In genomic region chr16:89042711-89043551, GRCh38 we compare ENCODE assay signal across 22 cellular contexts. TPM values are rescaled to one million over a fixed set of nuclear protein-coding genes. Genes with fewer than 3 reads are reported as not detected.
A peak's percentile ranks its signal among the peaks of the same experiment; 100 is the strongest.
DNase-seq lines count a peak whose midpoint lies in the region; ATAC-seq and TF ChIP-seq lines count a peak whose summit lies in the region.
"Had no signal": no experiment of that assay in that cellular context is flagged by ENCODE, and none has a peak within 500 bp of the region (broad histone marks: within the 10 kb centered on the region; RNA-seq: fewer than 3 reads in every experiment).

No MANE protein-coding gene starts in this region.

- H3K4me1 Mint-ChIP-seq in chondrocyte (ENCODE audit: low read depth) (no peaks in the 10 kb centered on the region), nephron progenitor cell (peaks cover 6% of the 10 kb centered on the region), neural progenitor cell (peaks cover 4% of the 10 kb centered on the region)

- H3K4me1 ChIP-seq in right atrium auricular region: no peaks in the 10 kb centered on the region
- H3K4me1 ChIP-seq in ascending aorta: no peaks in the 10 kb centered on the region
- H3K4me1 ChIP-seq in neural progenitor cell: peaks cover 1% of the 10 kb centered on the region
- H3K4me1 ChIP-seq: SJSA1 had no signal

- H3K27me3 Mint-ChIP-seq in chondrocyte (ENCODE audit: low read depth) (peaks cover 19% of the 10 kb centered on the region), nephron progenitor cell (ENCODE audit: low read depth, poor library complexity) (peaks cover 32% of the 10 kb centered on the region), neural progenitor cell (ENCODE audit: insufficient read depth, low read depth) (peaks cover 14% of the 10 kb centered on the region)

- ATAC-seq in Right ventricle myocardium superior (ENCODE audit: poor library complexity): no peak
- ATAC-seq: HCT116, Panc1 had no signal

- H3K4me2 ChIP-seq in neural progenitor cell: no peak overlapping the region

- H3K4me3 Mint-ChIP-seq in chondrocyte (ENCODE audit: unreplicated experiment): no peak overlapping the region
- H3K4me3 Mint-ChIP-seq in nephron progenitor cell: no peak overlapping the region
- H3K4me3 Mint-ChIP-seq in neural progenitor cell: no peak overlapping the region

- no peaks in the 10 kb centered on the region for H3K27me3 ChIP-seq in right atrium auricular region
- no peaks in the 10 kb centered on the region for H3K27me3 ChIP-seq in ascending aorta
- H3K27me3 ChIP-seq in neural progenitor cell: peaks cover 3% of the 10 kb centered on the region

- H3K4me3 ChIP-seq in right atrium auricular region (no peak overlapping the region), ascending aorta (no peak overlapping the region), neural progenitor cell (no peak overlapping the region)
- H3K4me3 ChIP-seq: SJSA1 had no signal

- H3K9me3 ChIP-seq in right atrium auricular region: no peaks in the 10 kb centered on the region
- H3K9me3 ChIP-seq in ascending aorta: no peaks in the 10 kb centered on the region
- no peaks in the 10 kb centered on the region for H3K9me3 ChIP-seq in neural progenitor cell (ENCODE audit: low read depth)
- H3K9me3 ChIP-seq: SJSA1 had no signal

- intact Hi-C loops in Right ventricle myocardium superior (cut with DNase I): no loop called here
- intact Hi-C loops in ascending aorta (cut with DNase I): no loop called here

- no peak overlapping the region for H2AFZ ChIP-seq in neural progenitor cell (replicated peaks)

- no peak for TF ChIP-seq CTCF in right atrium auricular region (IDR thresholded peaks at IDR 0.05)
- TF ChIP-seq CTCF in chondrocyte (IDR thresholded peaks at IDR 0.05): no peak
- no peak for TF ChIP-seq CTCF in nephron progenitor cell (IDR thresholded peaks at IDR 0.05)
- TF ChIP-seq CTCF in ascending aorta (IDR thresholded peaks at IDR 0.05): no peak
- TF ChIP-seq CTCF in neural progenitor cell (IDR thresholded peaks at IDR 0.05): no peak

- no peaks in the 10 kb centered on the region for H3K79me2 ChIP-seq in neural progenitor cell (ENCODE audit: low read depth)

- peaks cover under 1% of the 10 kb centered on the region for H3F3A ChIP-seq in neural progenitor cell (ENCODE audit: low read depth)

- H3K27ac Mint-ChIP-seq in chondrocyte (ENCODE audit: unreplicated experiment) (no peak overlapping the region), nephron progenitor cell (no peak overlapping the region), neural progenitor cell (no peak overlapping the region)

- H3K36me3 ChIP-seq in right atrium auricular region (no peaks in the 10 kb centered on the region), ascending aorta (no peaks in the 10 kb centered on the region), neural progenitor cell (no peaks in the 10 kb centered on the region)
- H3K36me3 ChIP-seq: SJSA1 had no signal

- H3K36me3 Mint-ChIP-seq in chondrocyte (ENCODE audit: low read depth) (no peaks in the 10 kb centered on the region), nephron progenitor cell (ENCODE audit: low read depth) (no peaks in the 10 kb centered on the region), neural progenitor cell (no peaks in the 10 kb centered on the region)

- H3K9me3 Mint-ChIP-seq in chondrocyte (ENCODE audit: low read depth): peaks cover 3% of the 10 kb centered on the region
- no peaks in the 10 kb centered on the region for H3K9me3 Mint-ChIP-seq in nephron progenitor cell
- peaks cover 3% of the 10 kb centered on the region for H3K9me3 Mint-ChIP-seq in neural progenitor cell

- peaks cover 7% of the 10 kb centered on the region for H4K20me1 ChIP-seq in neural progenitor cell (ENCODE audit: low read depth)

- no peak overlapping the region for H3K9ac ChIP-seq in neural progenitor cell

- DNase-seq in Right ventricle myocardium superior (peak; percentile 35), right atrium auricular region (ENCODE audit: low spot score) (no peak), chondrocyte (ENCODE audit: low spot score) (peak; percentile 68), nephron progenitor cell (peak; percentile 1), ascending aorta (ENCODE audit: low spot score in 2 of 2) (no peak), activated T-cell treated with anti-CD3 and anti-CD28 coated beads for 4 hours (no peak), neural progenitor cell (ENCODE audit: low spot score) (no peak)
- DNase-seq: AML-193; GDM1; GOT3; IMR-90; MV-4-11; NCI-H1105 treated with DMSO at 0.1 percent for 48 hours; NCI-H2029 treated with DMSO at 0.1 percent for 48 hours; NCI-H226; NCI-H510A treated with DMSO at 0.1 percent for 48 hours; NCI-H748 treated with DMSO at 0.1 percent for 48 hours; NK-92 treated with Interleukin-12 subunit alpha and Interleukin-12 subunit beta, amount 100 ng/mL, for 24 hours had no signal

- H3K27ac ChIP-seq in right atrium auricular region (no peak overlapping the region), ascending aorta (no peak overlapping the region), neural progenitor cell (no peak overlapping the region)
- H3K27ac ChIP-seq: C4-2B, SJSA1 had no signal

RNA-seq across cellular contexts. Expression of gene ACSF3, which starts 50.7 kb away (rescaled TPM):
- 15.5 TPM for total RNA-seq in Right ventricle myocardium superior
- 10 to 100 TPM; 13.4 to 15.9 TPM for total RNA-seq in right atrium auricular region
- 19.5 to 24.4 TPM (median 20.8 TPM) in 3 replicates for total RNA-seq in chondrocyte
- total RNA-seq in ascending aorta: 5.2 TPM
- total RNA-seq in neural progenitor cell (ENCODE audit: low replicate concordance): 14.5 and 25.9 TPM in 2 replicates

Comparison
In these comparisons a context has a peak if more than half of its experiments do, and no peak if none do; other contexts are left out.
1. DNase-seq: peak in Right ventricle myocardium superior (single experiment), chondrocyte (single experiment) and nephron progenitor cell (single experiment); none in right atrium auricular region (single experiment), ascending aorta (0 of 2), activated T-cell treated with anti-CD3 and anti-CD28 coated beads for 4 hours (single experiment) and neural progenitor cell (single experiment).